8 cellular contexts compared by ENCODE assay signal in genomic region chr12:122028601-122029560, GRCh38. TPM values are rescaled to one million over a fixed set of nuclear protein-coding genes. Genes with fewer than 3 reads are reported as not detected.
DNase-seq lines count a peak whose midpoint lies in the region; ATAC-seq and TF ChIP-seq lines count a peak whose summit lies in the region.

No MANE protein-coding gene starts in this region.

- ATAC-seq in HG02642 (IDR thresholded peaks at IDR 0.05; ENCODE audit: poor library complexity, unreplicated experiment) (peak; percentile 51), GM18868 (IDR thresholded peaks at IDR 0.05; ENCODE audit: unreplicated experiment) (no peak)
- ATAC-seq in activated T-helper 17 cell treated with anti-CD3 and anti-CD28 coated beads, Interleukin-2, amount 50 U/mL, for 72 hours (replicated peaks), result peak; percentile 75

- TF ChIP-seq CTCF in GM12865 (IDR thresholded peaks at IDR 0.05; ENCODE audit: insufficient read depth, low read depth, low read length, missing control alignments), result peak; percentile 22
- no peak for TF ChIP-seq CTCF in neural crest cell (conservative IDR thresholded peaks at IDR 0.05)

- H3K4me3 ChIP-seq in GM12865 (ENCODE audit: low read depth, low read length), result no peak overlapping the region

- peaks cover 6% of the 10 kb centered on the region for H3K4me1 Mint-ChIP-seq in activated T-helper 17 cell treated with anti-CD3 and anti-CD28 coated beads, Interleukin-2, amount 50 U/mL, for 72 hours
- peaks cover 40% of the 10 kb centered on the region for H3K4me1 Mint-ChIP-seq in neural crest cell
- H3K4me1 Mint-ChIP-seq in activated naive CD4-positive, alpha-beta T cell treated with anti-CD3 and anti-CD28 coated beads for 36 hours (ENCODE audit: low read depth), result no peaks in the 10 kb centered on the region

- intact Hi-C loops in activated naive CD4-positive, alpha-beta T cell treated with anti-CD3 and anti-CD28 coated beads for 36 hours (cut with micrococcal nuclease), result no loop called here

- no peaks in the 10 kb centered on the region for H3K36me3 Mint-ChIP-seq in activated T-helper 17 cell treated with anti-CD3 and anti-CD28 coated beads, Interleukin-2, amount 50 U/mL, for 72 hours (ENCODE audit: low read depth)
- no peaks in the 10 kb centered on the region for H3K36me3 Mint-ChIP-seq in neural crest cell (ENCODE audit: low read depth)
- no peaks in the 10 kb centered on the region for H3K36me3 Mint-ChIP-seq in activated naive CD4-positive, alpha-beta T cell treated with anti-CD3 and anti-CD28 coated beads for 36 hours (ENCODE audit: low read depth)

- H3K4me3 Mint-ChIP-seq in activated T-helper 17 cell treated with anti-CD3 and anti-CD28 coated beads, Interleukin-2, amount 50 U/mL, for 72 hours, result no peak overlapping the region
- H3K4me3 Mint-ChIP-seq in neural crest cell, result peak overlapping the region; percentile 45
- H3K4me3 Mint-ChIP-seq in activated naive CD4-positive, alpha-beta T cell treated with anti-CD3 and anti-CD28 coated beads for 36 hours, result no peak overlapping the region

- no peaks in the 10 kb centered on the region for H3K9me3 Mint-ChIP-seq in activated T-helper 17 cell treated with anti-CD3 and anti-CD28 coated beads, Interleukin-2, amount 50 U/mL, for 72 hours
- H3K9me3 Mint-ChIP-seq in neural crest cell, result no peaks in the 10 kb centered on the region
- no peaks in the 10 kb centered on the region for H3K9me3 Mint-ChIP-seq in activated naive CD4-positive, alpha-beta T cell treated with anti-CD3 and anti-CD28 coated beads for 36 hours

- DNase-seq in GM12865 (ENCODE audit: low read depth) (peak; percentile 74), neural crest cell (ENCODE audit: low read depth, low spot score) (no peak), NCI-H2107 treated with DMSO at 0.1 percent for 48 hours (lab: John Stamatoyannopoulos, UW; ENCODE audit: unreplicated experiment) (no peak)
- DNase-seq in activated naive CD4-positive, alpha-beta T cell treated with anti-CD3 and anti-CD28 coated beads for 36 hours, result no peak
- DNase-seq in activated effector memory CD4-positive, alpha-beta T cell treated with Interleukin-2 at 50 U/mL for 16 hours, result no peak

- H3K27ac Mint-ChIP-seq in activated T-helper 17 cell treated with anti-CD3 and anti-CD28 coated beads, Interleukin-2, amount 50 U/mL, for 72 hours, result peak overlapping the region; percentile 25
- no peak overlapping the region for H3K27ac Mint-ChIP-seq in neural crest cell (ENCODE audit: unreplicated experiment)
- no peak overlapping the region for H3K27ac Mint-ChIP-seq in activated naive CD4-positive, alpha-beta T cell treated with anti-CD3 and anti-CD28 coated beads for 36 hours

- CTCF ChIA-PET in activated naive CD4-positive, alpha-beta T cell treated with anti-CD3 and anti-CD28 coated beads for 36 hours (lab: Charles Lee), result interaction anchor here (1.1 kb wide), 1 partner anchor 26 kb away, joined by 4 read pairs; no protein-coding TSS in a partner anchor

- peaks cover 3% of the 10 kb centered on the region for H3K27me3 Mint-ChIP-seq in activated T-helper 17 cell treated with anti-CD3 and anti-CD28 coated beads, Interleukin-2, amount 50 U/mL, for 72 hours
- no peaks in the 10 kb centered on the region for H3K27me3 Mint-ChIP-seq in neural crest cell (ENCODE audit: low read depth)
- H3K27me3 Mint-ChIP-seq in activated naive CD4-positive, alpha-beta T cell treated with anti-CD3 and anti-CD28 coated beads for 36 hours (ENCODE audit: low read depth), result no peaks in the 10 kb centered on the region

RNA-seq across cellular contexts. Expression of gene BCL7A, which starts 7.2 kb away (rescaled TPM):
- total RNA-seq in activated T-helper 17 cell treated with anti-CD3 and anti-CD28 coated beads, Interleukin-2, amount 50 U/mL, for 72 hours, result 1 to 10 TPM in 1 of 2 donors, under 1 TPM in 1; 0.82 to 1.1 TPM
- total RNA-seq in neural crest cell, result 57.4 and 60.1 TPM in 2 replicates
- total RNA-seq in activated naive CD4-positive, alpha-beta T cell treated with anti-CD3 and anti-CD28 coated beads for 36 hours, result 1 to 10 TPM; 6.1 to 6.2 TPM

RNA-seq across cellular contexts. Expression of gene MLXIP, which starts 49.7 kb away (rescaled TPM):
- total RNA-seq in activated T-helper 17 cell treated with anti-CD3 and anti-CD28 coated beads, Interleukin-2, amount 50 U/mL, for 72 hours, result 10 to 100 TPM; 19.7 to 28.9 TPM
- total RNA-seq in neural crest cell, result 39.8 and 44.5 TPM in 2 replicates
- 10 to 100 TPM; 18.8 to 22.0 TPM for total RNA-seq in activated naive CD4-positive, alpha-beta T cell treated with anti-CD3 and anti-CD28 coated beads for 36 hours
